In genomic region chr3:101687142-101687931, GRCh38 we compare ENCODE assay signal across 8 cellular contexts. TPM values are rescaled to one million over a fixed set of nuclear protein-coding genes. Genes with fewer than 3 reads are reported as not detected.
DNase-seq lines count a peak whose midpoint lies in the region; ATAC-seq and TF ChIP-seq lines count a peak whose summit lies in the region.

No MANE protein-coding gene starts in this region.

- H3K27ac ChIP-seq in OCI-LY1 (ENCODE audit: low read depth, low read length, poor library complexity, severe bottlenecking) = peak overlapping the region; percentile 73

- H3K4me3 ChIP-seq in BJ (ENCODE audit: low read depth, low read length) (peak overlapping the region; percentile 38), OCI-LY1 (ENCODE audit: low read depth, low read length, poor library complexity, severe bottlenecking) (peak overlapping the region; percentile 93)

- no peaks in the 10 kb centered on the region for H4K20me1 ChIP-seq in OCI-LY1 (ENCODE audit: insufficient read depth, low read length)

- peaks cover 33% of the 10 kb centered on the region for H3K79me2 ChIP-seq in OCI-LY1 (ENCODE audit: insufficient read depth, low read length)

- no peaks in the 10 kb centered on the region for H3K9me3 ChIP-seq in OCI-LY1 (ENCODE audit: low read length)

- ATAC-seq in GM19397 (IDR thresholded peaks at IDR 0.05; ENCODE audit: unreplicated experiment) = no peak

- TF ChIP-seq CTCF in BJ (IDR thresholded peaks at IDR 0.05; ENCODE audit: insufficient read depth, low read depth, low read length) = no peak
- no peak for TF ChIP-seq CTCF in OCI-LY1 (IDR thresholded peaks at IDR 0.05; ENCODE audit: low read length)
- no peak for TF ChIP-seq CTCF in endothelial cell (IDR thresholded peaks at IDR 0.05; ENCODE audit: unreplicated experiment)
- no peak for TF ChIP-seq CTCF in nephron progenitor cell (IDR thresholded peaks at IDR 0.05)

- H3K36me3 Mint-ChIP-seq in endothelial cell (ENCODE audit: low read depth, unreplicated experiment) (peaks cover 9% of the 10 kb centered on the region), nephron progenitor cell (ENCODE audit: low read depth) (peaks cover 28% of the 10 kb centered on the region)

- H3K27me3 ChIP-seq in BJ (ENCODE audit: control insufficient read depth, insufficient read depth, low read length) (no peaks in the 10 kb centered on the region), OCI-LY1 (ENCODE audit: insufficient read depth, low read length) (no peaks in the 10 kb centered on the region)

- H3K9ac ChIP-seq in OCI-LY1 (ENCODE audit: low read length) = peak overlapping the region; percentile 97

- H3K9me3 Mint-ChIP-seq in endothelial cell (ENCODE audit: unreplicated experiment) = no peaks in the 10 kb centered on the region
- H3K9me3 Mint-ChIP-seq in nephron progenitor cell = no peaks in the 10 kb centered on the region

- CTCF ChIA-PET in BJ (lab: Yijun Ruan, JAX) = interaction anchor here (0.7 to 3.3 kb wide), 3 partner anchors 10 to 114 kb away, joined by 3 to 19 read pairs (median 3); partner anchors contain the start of genes PCNP and ZBTB11

- H3K9me2 ChIP-seq in OCI-LY1 (ENCODE audit: low read depth, low read length) = no peaks in the 10 kb centered on the region

- H3K4me2 ChIP-seq in OCI-LY1 (ENCODE audit: low read length) = peak overlapping the region; percentile 68

- DNase-seq in BJ (ENCODE audit: low read depth) = no peak
- DNase-seq in endothelial cell (ENCODE audit: low spot score) = no peak
- DNase-seq in nephron progenitor cell = no peak
- DNase-seq in AG20443 (ENCODE audit: low spot score) = no peak
- DNase-seq in iPS-NIHi11 (ENCODE audit: low spot score) = no peak
- no peak for DNase-seq in dermis blood vessel endothelial cell

- POLR2A ChIA-PET in BJ (lab: Charles Lee) = interaction anchor here (0.7 to 1.1 kb wide), 2 partner anchors 10 to 820 kb away, joined by 3 to 7 read pairs; partner anchors contain the start of gene ZBTB11

- no peak overlapping the region for H2AFZ ChIP-seq in OCI-LY1 (ENCODE audit: low read length)

- H3K27me3 Mint-ChIP-seq in endothelial cell (ENCODE audit: unreplicated experiment) (peaks cover 6% of the 10 kb centered on the region), nephron progenitor cell (ENCODE audit: low read depth, poor library complexity) (no peaks in the 10 kb centered on the region)

- peaks cover 3% of the 10 kb centered on the region; the same call in 1 of the 2 replicates for H3F3A ChIP-seq in OCI-LY1 (ENCODE audit: insufficient read depth, low read length)

- H3K4me1 ChIP-seq in OCI-LY1 (ENCODE audit: insufficient read depth, low read length, severe bottlenecking) = peaks cover 32% of the 10 kb centered on the region

- H3K36me3 ChIP-seq in BJ (ENCODE audit: control insufficient read depth, insufficient read depth, low read length) (peaks cover 5% of the 10 kb centered on the region; the same call in 1 of the 2 replicates), OCI-LY1 (ENCODE audit: insufficient read depth, low read length) (peaks cover 39% of the 10 kb centered on the region)

- H3K4me3 Mint-ChIP-seq in endothelial cell (ENCODE audit: unreplicated experiment) = peak overlapping the region; percentile 98
- peak overlapping the region; percentile 98 for H3K4me3 Mint-ChIP-seq in nephron progenitor cell

- H3K27ac Mint-ChIP-seq in endothelial cell (ENCODE audit: unreplicated experiment) = peak overlapping the region; percentile 90
- peak overlapping the region; percentile 100 for H3K27ac Mint-ChIP-seq in nephron progenitor cell

- peaks cover 23% of the 10 kb centered on the region for H3K4me1 Mint-ChIP-seq in endothelial cell (ENCODE audit: unreplicated experiment)
- H3K4me1 Mint-ChIP-seq in nephron progenitor cell = peaks cover 26% of the 10 kb centered on the region

RNA-seq across cellular contexts. Expression of gene RPL24, which starts 0.8 kb away (rescaled TPM):
- 1,257 and 2,029 TPM in 2 replicates for polyA plus RNA-seq in BJ (2011; rRNA removed)
- 209 and 374 TPM in 2 replicates for polyA minus RNA-seq in BJ (2011; rRNA and poly(A)+ RNA removed)
- total RNA-seq in endothelial cell (ENCODE audit: unreplicated experiment) (1,216 TPM), dermis blood vessel endothelial cell (1,283 and 2,049 TPM in 2 replicates)

RNA-seq across cellular contexts. Expression of gene ZBTB11, which starts 10.4 kb away (rescaled TPM):
- 4.5 and 9.2 TPM in 2 replicates for polyA plus RNA-seq in BJ (2011; rRNA removed)
- polyA minus RNA-seq in BJ (2011; rRNA and poly(A)+ RNA removed) = 6.7 and 6.9 TPM in 2 replicates
- total RNA-seq in endothelial cell (ENCODE audit: unreplicated experiment) (13.0 TPM), dermis blood vessel endothelial cell (27.6 and 28.0 TPM in 2 replicates)

RNA-seq across cellular contexts. Expression of gene CEP97, which starts 37.1 kb away (rescaled TPM):
- 1.2 and 2.5 TPM in 2 replicates for polyA plus RNA-seq in BJ (2011; rRNA removed)
- 3.5 and 3.6 TPM in 2 replicates for polyA minus RNA-seq in BJ (2011; rRNA and poly(A)+ RNA removed)
- 7.2 TPM for total RNA-seq in endothelial cell (ENCODE audit: unreplicated experiment)
- total RNA-seq in dermis blood vessel endothelial cell = 11.1 and 12.8 TPM in 2 replicates
